Comparison of ENCODE assay signal across 34 cellular contexts in genomic region chr3:184081116-184081830, GRCh38. TPM values are rescaled to one million over a fixed set of nuclear protein-coding genes. Genes with fewer than 3 reads are reported as not detected.
"Had no signal": no experiment of that assay in that cellular context is flagged by ENCODE, and none has a peak within 500 bp of the region (broad histone marks: within the 10 kb centered on the region; RNA-seq: fewer than 3 reads in every experiment).

No MANE protein-coding gene starts in this region.

- H3K27me3 ChIP-seq: colonic mucosa, gastrocnemius medialis, neural progenitor cell, right atrium auricular region, sigmoid colon, stomach, thyroid gland, vagina had no signal

- ATAC-seq: esophagus mucosa; gastrocnemius medialis; naive thymus-derived CD4-positive, alpha-beta T cell; stimulated activated effector memory CD8-positive, alpha-beta T cell treated with anti-CD3 and anti-CD28 coated beads, Interleukin-12 subunit alpha, Interleukin-12 subunit beta, amount 100 ng/mL, for 72 hours had no signal

- H3K27ac ChIP-seq: colonic mucosa, epithelial cell of prostate, gastrocnemius medialis, neural progenitor cell, prostate gland, right atrium auricular region, sigmoid colon, stomach, thyroid gland, vagina had no signal

- H3K9me3 ChIP-seq: colonic mucosa, gastrocnemius medialis, prostate gland, right atrium auricular region, sigmoid colon, thyroid gland, vagina had no signal

- H3K4me1 ChIP-seq: colonic mucosa, gastrocnemius medialis, neural progenitor cell, prostate gland, right atrium auricular region, sigmoid colon, stomach, thyroid gland, vagina had no signal

- H3K4me2 ChIP-seq: neural progenitor cell had no signal

- DNase-seq: colonic mucosa; effector CD8-positive, alpha-beta T cell; endodermal cell; foreskin fibroblast; gastrocnemius medialis; head of caudate nucleus; mesendoderm; midbrain; naive thymus-derived CD4-positive, alpha-beta T cell; nucleus accumbens; sigmoid colon; stimulated activated CD4-positive, alpha-beta T cell treated with anti-CD3 and anti-CD28 coated beads, Interleukin-2, amount 100 ng/mL, for 24 hours; stimulated activated CD4-positive, alpha-beta T cell treated with anti-CD3 and anti-CD28 coated beads, Interleukin-4, amount 100 ng/mL, for 24 hours; stimulated activated naive CD4-positive, alpha-beta T cell treated with Interleukin-2 at 50 U/mL for 16 hours; stomach; thyroid gland; trophoblast cell had no signal

- H3K9ac ChIP-seq: neural progenitor cell had no signal

- H3K36me3 ChIP-seq: colonic mucosa, gastrocnemius medialis, neural progenitor cell, prostate gland, right atrium auricular region, sigmoid colon, stomach, thyroid gland, vagina had no signal

- FAIRE-seq: keratinocyte had no signal

- H3K4me3 ChIP-seq: colonic mucosa, gastrocnemius medialis, lung, neural progenitor cell, prostate gland, right atrium auricular region, sigmoid colon, stomach, thyroid gland, vagina had no signal

- H2AFZ ChIP-seq: neural progenitor cell had no signal

RNA-seq across cellular contexts. Expression of gene HTR3E, which starts 15.6 kb away (rescaled TPM):
- total RNA-seq: endodermal cell; esophagus mucosa; gastrocnemius medialis; glomerular endothelial cell; liver; lung; mucosa of gallbladder; naive thymus-derived CD4-positive, alpha-beta T cell; osteocyte; prostate gland; right atrium auricular region; sigmoid colon; skeletal muscle tissue; stomach; subcutaneous adipose tissue; temporal lobe; thyroid gland; ureter; vagina had no signal
- polyA plus RNA-seq: keratinocyte; liver; lung; naive thymus-derived CD4-positive, alpha-beta T cell; stomach had no signal

RNA-seq across cellular contexts. Expression of gene HTR3C, which starts 28.4 kb away (rescaled TPM):
- total RNA-seq: colonic mucosa; endodermal cell; esophagus mucosa; gastrocnemius medialis; glomerular endothelial cell; liver; naive thymus-derived CD4-positive, alpha-beta T cell; osteocyte; right atrium auricular region; sigmoid colon; skeletal muscle tissue; stomach; subcutaneous adipose tissue; temporal lobe; ureter; vagina had no signal
- polyA plus RNA-seq: keratinocyte; liver; naive thymus-derived CD4-positive, alpha-beta T cell; stomach had no signal

RNA-seq across cellular contexts. Expression of gene HTR3D, which starts 49.7 kb away (rescaled TPM):
- total RNA-seq: colonic mucosa; endodermal cell; esophagus mucosa; gastrocnemius medialis; glomerular endothelial cell; liver; lung; mucosa of gallbladder; naive thymus-derived CD4-positive, alpha-beta T cell; osteocyte; prostate gland; right atrium auricular region; sigmoid colon; skeletal muscle tissue; stomach; subcutaneous adipose tissue; temporal lobe; thyroid gland; ureter; vagina had no signal
- polyA plus RNA-seq: keratinocyte; liver; lung; naive thymus-derived CD4-positive, alpha-beta T cell; sigmoid colon; stomach had no signal
